ENCODE assay signal across 9 cellular contexts in the genomic region with DNA sequence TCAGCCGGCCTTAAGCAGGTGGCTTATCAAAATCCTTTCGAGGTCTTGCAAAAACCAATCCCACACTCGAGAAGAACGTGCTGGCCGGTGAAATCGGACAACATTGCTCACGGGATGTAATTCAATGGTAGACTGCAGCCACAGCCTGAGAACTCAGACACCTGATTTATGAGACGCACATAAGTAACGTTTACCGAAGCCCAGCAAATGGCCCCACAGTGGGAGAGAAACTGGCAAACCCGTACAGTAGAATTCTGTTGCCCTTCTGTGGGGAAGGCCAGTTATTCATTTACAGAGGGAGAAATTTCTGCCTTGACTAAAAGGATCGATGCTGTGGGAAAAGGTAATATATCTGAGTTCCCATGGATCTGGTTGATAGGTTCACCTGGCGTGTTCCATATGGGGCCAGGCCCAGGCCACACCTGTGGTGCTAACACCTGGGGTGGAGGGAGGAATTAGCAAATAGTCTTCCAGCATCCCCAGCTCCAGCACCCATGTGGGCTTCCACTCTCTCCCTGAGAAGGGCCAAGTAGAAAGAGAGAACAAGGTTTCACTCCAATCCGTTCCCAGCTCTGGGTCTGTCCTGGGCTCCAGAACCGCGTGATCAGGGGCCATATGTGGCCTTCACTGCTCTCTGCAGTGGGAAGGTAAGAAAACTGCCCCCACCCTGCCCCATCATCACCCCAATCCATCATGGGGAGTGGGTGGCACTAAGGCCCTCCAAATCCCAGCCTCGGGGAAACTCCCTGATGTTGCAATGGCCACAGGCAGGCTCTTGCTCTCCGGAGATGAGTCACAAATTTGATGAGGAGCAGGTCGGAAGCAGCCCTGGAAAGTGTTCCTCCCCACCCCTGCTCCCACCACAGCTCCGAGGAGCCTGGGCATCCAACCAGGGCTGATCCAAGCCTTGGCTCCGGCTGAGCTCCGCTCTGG. TPM values are rescaled to one million over a fixed set of nuclear protein-coding genes. Genes with fewer than 3 reads are reported as not detected.
DNase-seq lines count a peak whose midpoint lies in the region; ATAC-seq and TF ChIP-seq lines count a peak whose summit lies in the region.
"Had no signal": no experiment of that assay in that cellular context is flagged by ENCODE, and none has a peak within 500 bp of the region (broad histone marks: within the 10 kb centered on the region; RNA-seq: fewer than 3 reads in every experiment).

No MANE protein-coding gene starts in this region.

- no peak overlapping the region for H3K27ac Mint-ChIP-seq in activated CD8-positive, alpha-beta memory T cell treated with anti-CD3 and anti-CD28 coated beads, Interleukin-2, amount 10 ng/mL, durations not matched to agents 7 days and 5 days

- no peaks in the 10 kb centered on the region for H3K4me1 Mint-ChIP-seq in activated CD8-positive, alpha-beta memory T cell treated with anti-CD3 and anti-CD28 coated beads, Interleukin-2, amount 10 ng/mL, durations not matched to agents 7 days and 5 days

- H3K27me3 Mint-ChIP-seq in activated CD8-positive, alpha-beta memory T cell treated with anti-CD3 and anti-CD28 coated beads, Interleukin-2, amount 10 ng/mL, durations not matched to agents 7 days and 5 days: no peaks in the 10 kb centered on the region

- peaks cover 3% of the 10 kb centered on the region for H3K9me3 Mint-ChIP-seq in activated CD8-positive, alpha-beta memory T cell treated with anti-CD3 and anti-CD28 coated beads, Interleukin-2, amount 10 ng/mL, durations not matched to agents 7 days and 5 days (ENCODE audit: low read depth)

- DNase-seq in HCEC 1CT: peak; percentile 95
- peak; percentile 62 for DNase-seq in astrocyte of the hippocampus (ENCODE audit: low read depth, low spot score)
- DNase-seq in kidney glomerular epithelial cell (lab: John Stamatoyannopoulos, UW): peak; percentile 81
- DNase-seq in tibial nerve (ENCODE audit: low spot score in 2 of 2): peak; percentile 32 to 40
- no peak for DNase-seq in activated CD8-positive, alpha-beta memory T cell treated with anti-CD3 and anti-CD28 coated beads, Interleukin-2, amount 10 ng/mL, durations not matched to agents 7 days and 5 days
- no peak for DNase-seq in HAP-1 (ENCODE audit: low spot score in 2 of 2)
- no peak for DNase-seq in testis
- DNase-seq in DMS79 treated with DMSO at 0.1 percent for 48 hours (lab: John Stamatoyannopoulos, UW): no peak
- DNase-seq: NCI-H524 treated with DMSO at 0.1 percent for 48 hours had no signal

- H3K4me1 ChIP-seq in tibial nerve: peaks cover 0 to 8% (median 0%) of the 10 kb centered on the region in 4 donors
- no peaks in the 10 kb centered on the region for H3K4me1 ChIP-seq in HAP-1
- H3K4me1 ChIP-seq in testis: no peaks in the 10 kb centered on the region

- no peaks in the 10 kb centered on the region for H3K36me3 Mint-ChIP-seq in activated CD8-positive, alpha-beta memory T cell treated with anti-CD3 and anti-CD28 coated beads, Interleukin-2, amount 10 ng/mL, durations not matched to agents 7 days and 5 days

- H3K27me3 ChIP-seq in tibial nerve: no peaks in the 10 kb centered on the region
- H3K27me3 ChIP-seq in HAP-1 (ENCODE audit: low read depth): no peaks in the 10 kb centered on the region
- H3K27me3 ChIP-seq in testis: no peaks in the 10 kb centered on the region

- H3K4me3 ChIP-seq in tibial nerve (no peak overlapping the region), HAP-1 (no peak overlapping the region), testis (no peak overlapping the region)

- no peak for TF ChIP-seq POLR2A in tibial nerve (IDR thresholded peaks at IDR 0.05)
- TF ChIP-seq POLR2A in testis (IDR thresholded peaks at IDR 0.05): no peak

- H3K36me3 ChIP-seq in tibial nerve (no peaks in the 10 kb centered on the region), HAP-1 (replicated peaks) (no peaks in the 10 kb centered on the region), testis (ENCODE audit: low read depth, missing control alignments) (no peaks in the 10 kb centered on the region)

- CTCF ChIA-PET in activated CD8-positive, alpha-beta memory T cell treated with anti-CD3 and anti-CD28 coated beads, Interleukin-2, amount 10 ng/mL, durations not matched to agents 7 days and 5 days (lab: Charles Lee): no interaction called here

- peak overlapping the region in 1 of 4 donors; percentile 43 for H3K27ac ChIP-seq in tibial nerve
- H3K27ac ChIP-seq in testis: no peak overlapping the region

- in situ Hi-C loops in HAP-1 (cut with MboI; ENCODE audit: low sequenced_read_pairs): loop anchor here (25.0 kb wide), 1 partner anchor 706 kb away; no protein-coding TSS in a partner anchor

- intact Hi-C loops in testis (cut with DNase I; ENCODE audit: low total_unique reads): no loop called here

- ATAC-seq in activated CD8-positive, alpha-beta memory T cell treated with anti-CD3 and anti-CD28 coated beads, Interleukin-2, amount 10 ng/mL, durations not matched to agents 7 days and 5 days: no peak

- TF ChIP-seq CTCF in tibial nerve (IDR thresholded peaks at IDR 0.05): no peak
- TF ChIP-seq CTCF in testis (IDR thresholded peaks at IDR 0.05): no peak

- H3K9me3 ChIP-seq in tibial nerve: peaks cover 0 to 22% (median 0%) of the 10 kb centered on the region in 4 donors
- H3K9me3 ChIP-seq in HAP-1: no peaks in the 10 kb centered on the region
- H3K9me3 ChIP-seq in testis: no peaks in the 10 kb centered on the region

- WGBS in tibial nerve, 2 donors: 77 to 82% methylated on average over 22 of the region's 22 CpGs
- WGBS in testis, 2 donors: 71 to 81% methylated on average over 18 to 22 of the region's 22 CpGs

- no peak overlapping the region for H3K4me3 Mint-ChIP-seq in activated CD8-positive, alpha-beta memory T cell treated with anti-CD3 and anti-CD28 coated beads, Interleukin-2, amount 10 ng/mL, durations not matched to agents 7 days and 5 days

- peak in 1 of 2 donors; percentile 31 for TF ChIP-seq EP300 in tibial nerve (IDR thresholded peaks at IDR 0.05)

RNA-seq across cellular contexts. Expression of a gene that starts 12.7 kb away (rescaled TPM):
- 1 to 10 TPM in 2 of 4 donors, under 1 TPM in 1, not detected in 1; 0.63 to 2.4 (median 2.2) TPM for total RNA-seq in tibial nerve
- total RNA-seq in activated CD8-positive, alpha-beta memory T cell treated with anti-CD3 and anti-CD28 coated beads, Interleukin-2, amount 10 ng/mL, durations not matched to agents 7 days and 5 days: not detected
- total RNA-seq in testis: 1 to 10 TPM; 3.3 to 3.4 TPM
- 4.9 TPM for polyA plus RNA-seq in testis (ENCODE audit: insufficient read depth, low read depth, low replicate concordance)

Comparison
In these comparisons a context has a peak if more than half of its experiments do, and no peak if none do; other contexts are left out.
1. DNase-seq: peak in HCEC 1CT (single experiment), astrocyte of the hippocampus (single experiment), kidney glomerular epithelial cell (single experiment) and tibial nerve (2 of 2); none in activated CD8-positive, alpha-beta memory T cell treated with anti-CD3 and anti-CD28 coated beads, Interleukin-2, amount 10 ng/mL, durations not matched to agents 7 days and 5 days (single experiment), HAP-1 (0 of 2), testis (single experiment) and DMS79 treated with DMSO at 0.1 percent for 48 hours (single experiment).